In genomic region chr11:4826425-4826824, GRCh38 we compare ENCODE assay signal across 14 cellular contexts. TPM values are rescaled to one million over a fixed set of nuclear protein-coding genes. Genes with fewer than 3 reads are reported as not detected.
DNase-seq lines count a peak whose midpoint lies in the region; ATAC-seq and TF ChIP-seq lines count a peak whose summit lies in the region.
"Had no signal": no experiment of that assay in that cellular context is flagged by ENCODE, and none has a peak within 500 bp of the region (broad histone marks: within the 10 kb centered on the region; RNA-seq: fewer than 3 reads in every experiment).

No MANE protein-coding gene starts in this region.

- in situ Hi-C loops in brain microvascular endothelial cell (cut with HindIII; ENCODE audit: low pct_ligation_motif_present, low sequenced_read_pairs), result no loop called here

- no TSS peak for BruUV-seq in Caco-2 (replicated peaks; lab: Mats Ljungman, UMichigan)

- H3K27me3 ChIP-seq in Caco-2 (replicated peaks; ENCODE audit: control insufficient read depth, insufficient read depth, low read length) (no peaks in the 10 kb centered on the region; the same call in 1 of the 2 replicates), brain microvascular endothelial cell (replicated peaks) (no peaks in the 10 kb centered on the region), liver (ENCODE audit: control insufficient read depth in 4 of 4, insufficient read depth in 4 of 4, low read length in 3 of 4) (peaks cover 0 to 8% (median 0%) of the 10 kb centered on the region in 4 donors), esophagus squamous epithelium (no peaks in the 10 kb centered on the region), WERI-Rb-1 (ENCODE audit: insufficient read depth, low read depth, severe bottlenecking) (peaks cover 50% of the 10 kb centered on the region)
- H3K27me3 ChIP-seq: testis had no signal

- H3K27ac Mint-ChIP-seq in Caco-2 (ENCODE audit: unreplicated experiment), result no peak overlapping the region
- H3K27ac Mint-ChIP-seq in activated T-cell treated with anti-CD3 and anti-CD28 coated beads, Interleukin-2, amount 50 U/mL, for 72 hours, result no peak overlapping the region
- no peak overlapping the region for H3K27ac Mint-ChIP-seq in activated CD4-positive, alpha-beta memory T cell treated with anti-CD3 and anti-CD28 coated beads for 36 hours

- H3K9me3 ChIP-seq in Caco-2, result no peaks in the 10 kb centered on the region
- H3K9me3 ChIP-seq in liver (ENCODE audit: control insufficient read depth in 4 of 4, low read length in 3 of 4), result no peaks in the 10 kb centered on the region
- no peaks in the 10 kb centered on the region for H3K9me3 ChIP-seq in esophagus squamous epithelium
- H3K9me3 ChIP-seq in WERI-Rb-1 (ENCODE audit: severe bottlenecking), result no peaks in the 10 kb centered on the region
- H3K9me3 ChIP-seq: testis had no signal

- TF ChIP-seq CTCF in Caco-2 (IDR thresholded peaks at IDR 0.05; ENCODE audit: insufficient read depth in 1 of 2, low read depth in 1 of 2, low read length in 1 of 2, severe bottlenecking in 1 of 2, unreplicated experiment in 1 of 2) (peak; percentile 15 to 24), brain microvascular endothelial cell (IDR thresholded peaks at IDR 0.05; ENCODE audit: low read depth, low read length, missing control alignments) (peak; percentile 17), liver (IDR thresholded peaks at IDR 0.05; ENCODE audit: low read depth, low read length, missing input control) (peak; percentile 4), esophagus squamous epithelium (IDR thresholded peaks at IDR 0.05) (no peak), WERI-Rb-1 (IDR thresholded peaks at IDR 0.05; ENCODE audit: low read depth, low read length) (no peak)

- no peak for TF ChIP-seq POLR2A in esophagus squamous epithelium (IDR thresholded peaks at IDR 0.05)

- no peak for ATAC-seq in activated T-cell treated with anti-CD3 and anti-CD28 coated beads, Interleukin-2, amount 50 U/mL, for 72 hours (replicated peaks in 1 of 2)
- ATAC-seq: activated T-cell treated with anti-CD3 and anti-CD28 coated beads, Interleukin-2, amount 50 U/mL, for 4 hours had no signal

- H3K4me3 ChIP-seq in Caco-2 (ENCODE audit: low read depth, low read length) (no peak overlapping the region), brain microvascular endothelial cell (ENCODE audit: low read depth, low read length) (no peak overlapping the region), liver (ENCODE audit: low read depth in 1 of 3, low read length in 3 of 3) (no peak overlapping the region), esophagus squamous epithelium (no peak overlapping the region), WERI-Rb-1 (ENCODE audit: low read depth, low read length) (no peak overlapping the region)
- H3K4me3 ChIP-seq: testis had no signal

- CTCF ChIA-PET in Caco-2 (lab: Charles Lee), result interaction anchor here (1.3 to 2.3 kb wide), 2 partner anchors 190 to 638 kb away, joined by 3 to 19 read pairs; partner anchors contain the start of gene OR51D1
- CTCF ChIA-PET in activated CD4-positive, alpha-beta memory T cell treated with anti-CD3 and anti-CD28 coated beads for 36 hours (lab: Charles Lee), result interaction anchor here (1.4 kb wide), 1 partner anchor 189 kb away, joined by 5 read pairs; the partner anchor contains the start of gene OR51D1

- H3K4me1 Mint-ChIP-seq in Caco-2 (ENCODE audit: low read depth, unreplicated experiment), result no peaks in the 10 kb centered on the region
- H3K4me1 Mint-ChIP-seq in activated T-cell treated with anti-CD3 and anti-CD28 coated beads, Interleukin-2, amount 50 U/mL, for 72 hours (ENCODE audit: low read depth), result no peaks in the 10 kb centered on the region
- no peaks in the 10 kb centered on the region for H3K4me1 Mint-ChIP-seq in activated CD4-positive, alpha-beta memory T cell treated with anti-CD3 and anti-CD28 coated beads for 36 hours (ENCODE audit: low read depth)

- no peaks in the 10 kb centered on the region for H3K36me3 Mint-ChIP-seq in Caco-2 (ENCODE audit: insufficient read depth, unreplicated experiment)
- no peaks in the 10 kb centered on the region for H3K36me3 Mint-ChIP-seq in activated T-cell treated with anti-CD3 and anti-CD28 coated beads, Interleukin-2, amount 50 U/mL, for 72 hours (ENCODE audit: insufficient read depth in 2 of 2)
- no peaks in the 10 kb centered on the region for H3K36me3 Mint-ChIP-seq in activated CD4-positive, alpha-beta memory T cell treated with anti-CD3 and anti-CD28 coated beads for 36 hours

- TF ChIP-seq RAD21 in liver (IDR thresholded peaks at IDR 0.05), result peak; percentile 24 to 37

- H3K27ac ChIP-seq in brain microvascular endothelial cell (no peak overlapping the region), liver (ENCODE audit: low read depth in 1 of 2, low read length in 2 of 2) (no peak overlapping the region), esophagus squamous epithelium (no peak overlapping the region), WERI-Rb-1 (no peak overlapping the region)
- H3K27ac ChIP-seq: testis had no signal

- POLR2A ChIA-PET in Caco-2 (lab: Charles Lee), result no interaction called here
- POLR2A ChIA-PET in activated CD4-positive, alpha-beta memory T cell treated with anti-CD3 and anti-CD28 coated beads for 36 hours (lab: Charles Lee), result no interaction called here

- H3K27me3 Mint-ChIP-seq in Caco-2 (ENCODE audit: insufficient read depth, unreplicated experiment), result peaks cover under 1% of the 10 kb centered on the region
- peaks cover 7% of the 10 kb centered on the region for H3K27me3 Mint-ChIP-seq in activated T-cell treated with anti-CD3 and anti-CD28 coated beads, Interleukin-2, amount 50 U/mL, for 72 hours (ENCODE audit: low read depth)
- H3K27me3 Mint-ChIP-seq in activated CD4-positive, alpha-beta memory T cell treated with anti-CD3 and anti-CD28 coated beads for 36 hours, result peaks cover 7% of the 10 kb centered on the region

- H3K4me1 ChIP-seq in Caco-2 (no peaks in the 10 kb centered on the region), liver (ENCODE audit: control insufficient read depth in 4 of 4, insufficient read depth in 4 of 4, low read length in 3 of 4) (no peaks in the 10 kb centered on the region), esophagus squamous epithelium (no peaks in the 10 kb centered on the region)
- H3K4me1 ChIP-seq: testis had no signal

- no peaks in the 10 kb centered on the region for H3K9me3 Mint-ChIP-seq in Caco-2 (ENCODE audit: unreplicated experiment)
- no peaks in the 10 kb centered on the region for H3K9me3 Mint-ChIP-seq in activated T-cell treated with anti-CD3 and anti-CD28 coated beads, Interleukin-2, amount 50 U/mL, for 72 hours
- no peaks in the 10 kb centered on the region for H3K9me3 Mint-ChIP-seq in activated CD4-positive, alpha-beta memory T cell treated with anti-CD3 and anti-CD28 coated beads for 36 hours
- H3K9me3 Mint-ChIP-seq: activated T-cell treated with anti-CD3 and anti-CD28 coated beads, Interleukin-2, amount 50 U/mL, for 4 hours had no signal

- intact Hi-C loops in Caco-2 (cut with micrococcal nuclease; ENCODE audit: unreplicated experiment), result loop anchor here (1.0 to 2.0 kb wide), 2 partner anchors 189 to 200 kb away; partner anchors contain the start of gene OR51D1
- intact Hi-C loops in esophagus squamous epithelium (cut with DNase I), result no loop called here
- intact Hi-C loops in activated CD4-positive, alpha-beta memory T cell treated with anti-CD3 and anti-CD28 coated beads for 36 hours (cut with micrococcal nuclease), result loop anchor here (10.0 kb wide), 1 partner anchor 192 kb away; the partner anchor contains the start of gene OR51D1

- H3K36me3 ChIP-seq in Caco-2 (ENCODE audit: control insufficient read depth, insufficient read depth, low read length) (no peaks in the 10 kb centered on the region), brain microvascular endothelial cell (replicated peaks) (no peaks in the 10 kb centered on the region), liver (ENCODE audit: control insufficient read depth in 4 of 4, insufficient read depth in 3 of 4, low read depth in 1 of 4, low read length in 3 of 4) (no peaks in the 10 kb centered on the region), esophagus squamous epithelium (no peaks in the 10 kb centered on the region), WERI-Rb-1 (no peaks in the 10 kb centered on the region)

- H3K9ac ChIP-seq in liver (ENCODE audit: low read depth in 1 of 2, low read length in 2 of 2), result no peak overlapping the region

- H3K4me3 Mint-ChIP-seq in Caco-2 (ENCODE audit: unreplicated experiment), result no peak overlapping the region
- no peak overlapping the region for H3K4me3 Mint-ChIP-seq in activated T-cell treated with anti-CD3 and anti-CD28 coated beads, Interleukin-2, amount 50 U/mL, for 72 hours
- no peak overlapping the region for H3K4me3 Mint-ChIP-seq in activated CD4-positive, alpha-beta memory T cell treated with anti-CD3 and anti-CD28 coated beads for 36 hours
- H3K4me3 Mint-ChIP-seq: activated T-cell treated with anti-CD3 and anti-CD28 coated beads, Interleukin-2, amount 50 U/mL, for 4 hours had no signal

- DNase-seq in Caco-2 (peak in 1 of 2 experiments; percentile 4), LHCN-M2 (ENCODE audit: low read depth) (peak; percentile 10), brain microvascular endothelial cell (peak; percentile 28), esophagus squamous epithelium (lab: John Stamatoyannopoulos, UW) (no peak), WERI-Rb-1 (no peak)
- DNase-seq in activated T-cell treated with anti-CD3 and anti-CD28 coated beads, Interleukin-2, amount 50 U/mL, for 72 hours, result no peak
- no peak for DNase-seq in activated CD4-positive, alpha-beta memory T cell treated with anti-CD3 and anti-CD28 coated beads for 36 hours
- DNase-seq: activated T-cell treated with anti-CD3 and anti-CD28 coated beads, Interleukin-2, amount 50 U/mL, for 4 hours; DMS 273 treated with DMSO at 0.1 percent for 48 hours; NCI-H1694; T-helper 2 cell; testis had no signal

RNA-seq across cellular contexts. Expression of gene OR51F2, which starts 5.3 kb away (rescaled TPM):
- total RNA-seq in Caco-2 (2022), result not detected in 2 replicates
- total RNA-seq in LHCN-M2 (2014; rRNA removed), result not detected in 2 replicates
- not detected for polyA plus RNA-seq in LHCN-M2 (2012)
- total RNA-seq in liver, result not detected
- polyA plus RNA-seq in liver, result not detected
- not detected for total RNA-seq in activated T-cell treated with anti-CD3 and anti-CD28 coated beads, Interleukin-2, amount 50 U/mL, for 72 hours
- total RNA-seq in esophagus squamous epithelium, result not detected
- not detected for total RNA-seq in activated CD4-positive, alpha-beta memory T cell treated with anti-CD3 and anti-CD28 coated beads for 36 hours
- total RNA-seq: activated T-cell treated with anti-CD3 and anti-CD28 coated beads, Interleukin-2, amount 50 U/mL, for 4 hours; lung microvascular endothelial cell; testis had no signal

RNA-seq across cellular contexts. Expression of gene OR52R1, which starts 22.2 kb away (rescaled TPM):
- total RNA-seq in Caco-2 (2022), result not detected in 2 replicates
- not detected in 2 replicates for total RNA-seq in LHCN-M2 (2014; rRNA removed)
- not detected for polyA plus RNA-seq in LHCN-M2 (2012)
- total RNA-seq in liver, result not detected
- not detected for polyA plus RNA-seq in liver
- total RNA-seq in activated T-cell treated with anti-CD3 and anti-CD28 coated beads, Interleukin-2, amount 50 U/mL, for 72 hours, result not detected
- not detected for total RNA-seq in esophagus squamous epithelium
- total RNA-seq in activated CD4-positive, alpha-beta memory T cell treated with anti-CD3 and anti-CD28 coated beads for 36 hours, result not detected
- total RNA-seq: activated T-cell treated with anti-CD3 and anti-CD28 coated beads, Interleukin-2, amount 50 U/mL, for 4 hours; lung microvascular endothelial cell; testis had no signal

RNA-seq across cellular contexts. Expression of gene OR51S1, which starts 22.6 kb away (rescaled TPM):
- total RNA-seq in Caco-2 (2022) (not detected in 2 replicates), LHCN-M2 (2014; rRNA removed) (not detected in 2 replicates), liver (not detected), esophagus squamous epithelium (not detected)
- not detected for polyA plus RNA-seq in LHCN-M2 (2012)
- polyA plus RNA-seq in liver, result not detected
- total RNA-seq in activated T-cell treated with anti-CD3 and anti-CD28 coated beads, Interleukin-2, amount 50 U/mL, for 72 hours, result not detected
- not detected for total RNA-seq in activated CD4-positive, alpha-beta memory T cell treated with anti-CD3 and anti-CD28 coated beads for 36 hours
- total RNA-seq: activated T-cell treated with anti-CD3 and anti-CD28 coated beads, Interleukin-2, amount 50 U/mL, for 4 hours; lung microvascular endothelial cell had no signal

RNA-seq across cellular contexts. Expression of gene OR51T1, which starts 55.3 kb away (rescaled TPM):
- total RNA-seq in Caco-2 (2022) (not detected in 2 replicates), LHCN-M2 (2014; rRNA removed) (not detected in 2 replicates), liver (not detected), esophagus squamous epithelium (not detected)
- polyA plus RNA-seq in LHCN-M2 (2012), result not detected
- polyA plus RNA-seq in liver, result not detected
- total RNA-seq in activated T-cell treated with anti-CD3 and anti-CD28 coated beads, Interleukin-2, amount 50 U/mL, for 72 hours, result not detected
- total RNA-seq in activated CD4-positive, alpha-beta memory T cell treated with anti-CD3 and anti-CD28 coated beads for 36 hours, result not detected
- total RNA-seq: activated T-cell treated with anti-CD3 and anti-CD28 coated beads, Interleukin-2, amount 50 U/mL, for 4 hours; lung microvascular endothelial cell; testis had no signal

RNA-seq across cellular contexts. Expression of gene OR51F1, which starts 56.7 kb away (rescaled TPM):
- total RNA-seq in Caco-2 (2022), result not detected in 2 replicates
- not detected in 2 replicates for total RNA-seq in LHCN-M2 (2014; rRNA removed)
- not detected for polyA plus RNA-seq in LHCN-M2 (2012)
- not detected for total RNA-seq in liver
- polyA plus RNA-seq in liver, result not detected
- not detected for total RNA-seq in activated T-cell treated with anti-CD3 and anti-CD28 coated beads, Interleukin-2, amount 50 U/mL, for 72 hours
- total RNA-seq in esophagus squamous epithelium, result not detected
- total RNA-seq in activated CD4-positive, alpha-beta memory T cell treated with anti-CD3 and anti-CD28 coated beads for 36 hours, result not detected
- total RNA-seq: activated T-cell treated with anti-CD3 and anti-CD28 coated beads, Interleukin-2, amount 50 U/mL, for 4 hours; lung microvascular endothelial cell; testis had no signal

Comparison
In these comparisons a context has a peak if more than half of its experiments do, and no peak if none do; other contexts are left out.
1. DNase-seq: peak in LHCN-M2 (single experiment) and brain microvascular endothelial cell (single experiment); none in activated T-cell treated with anti-CD3 and anti-CD28 coated beads, Interleukin-2, amount 50 U/mL, for 72 hours (0 of 2), esophagus squamous epithelium (single experiment), activated CD4-positive, alpha-beta memory T cell treated with anti-CD3 and anti-CD28 coated beads for 36 hours (single experiment) and WERI-Rb-1 (single experiment).
2. CTCF ChIP-seq: peak in Caco-2 (2 of 2), brain microvascular endothelial cell (single experiment) and liver (single experiment); none in esophagus squamous epithelium (0 of 6) and WERI-Rb-1 (single experiment).